In genomic region chr2:15641530-15641982, GRCh38 we compare ENCODE assay signal across 21 cellular contexts.
"Had no signal": no experiment of that assay in that cellular context is flagged by ENCODE, and none has a peak within 500 bp of the region (broad histone marks: within the 10 kb centered on the region; RNA-seq: fewer than 3 reads in every experiment).

No MANE protein-coding gene starts in this region.

- DNase-seq: colonic mucosa; effector CD8-positive, alpha-beta T cell; erythroblast; esophagus squamous epithelium; foreskin melanocyte; hypothalamus; naive thymus-derived CD8-positive, alpha-beta T cell; pancreas; stimulated activated CD4-positive, alpha-beta T cell treated with anti-CD3 and anti-CD28 coated beads, Interleukin-12 subunit alpha, Interleukin-12 subunit beta, amount 100 ng/mL, for 4 hours; stimulated activated CD4-positive, alpha-beta T cell treated with anti-CD3 and anti-CD28 coated beads, Interleukin-1b, Interleukin-23, amount 100 ng/mL, for 48 hours; stimulated activated CD4-positive, alpha-beta T cell treated with anti-CD3 and anti-CD28 coated beads, Interleukin-4, amount 100 ng/mL, for 24 hours; stimulated activated naive CD4-positive, alpha-beta T cell treated with Interleukin-2 at 50 U/mL for 16 hours; stomach had no signal

- H3K27me3 Mint-ChIP-seq: central memory CD8-positive, alpha-beta T cell; dendritic cell treated with granulocyte-macrophage colony-stimulating factor and Interleukin-4, amounts not matched to agents 40 ng/mL and 50 ng/mL, for 4 days; naive thymus-derived CD8-positive, alpha-beta T cell; type B pancreatic cell had no signal

- H3K4me3 ChIP-seq: colonic mucosa, esophagus squamous epithelium, pancreas, smooth muscle cell, stomach, thyroid gland had no signal

- H3K27ac ChIP-seq: colonic mucosa, esophagus squamous epithelium, neutrophil, pancreas, stomach had no signal

- H3K4me1 ChIP-seq: colonic mucosa, pancreas had no signal

- H3K9me3 ChIP-seq: colonic mucosa, esophagus squamous epithelium, neutrophil, pancreas, thyroid gland had no signal

- H3K27me3 ChIP-seq: colonic mucosa, esophagus squamous epithelium, neutrophil, pancreas, stomach, thyroid gland had no signal

- H3K36me3 ChIP-seq: colonic mucosa, esophagus squamous epithelium, pancreas, thyroid gland had no signal

- H3K4me1 Mint-ChIP-seq: central memory CD8-positive, alpha-beta T cell; stimulated activated effector memory CD8-positive, alpha-beta T cell treated with anti-CD3 and anti-CD28 coated beads, Interleukin-12 subunit alpha, Interleukin-12 subunit beta, amount 100 ng/mL, for 72 hours had no signal

- H3K27ac Mint-ChIP-seq: dendritic cell treated with granulocyte-macrophage colony-stimulating factor and Interleukin-4, amounts not matched to agents 40 ng/mL and 50 ng/mL, for 4 days; stimulated activated effector memory CD8-positive, alpha-beta T cell treated with anti-CD3 and anti-CD28 coated beads, Interleukin-12 subunit alpha, Interleukin-12 subunit beta, amount 100 ng/mL, for 72 hours had no signal

- ATAC-seq: naive thymus-derived CD8-positive, alpha-beta T cell; pancreas; sciatic nerve; stimulated activated effector memory CD8-positive, alpha-beta T cell treated with anti-CD3 and anti-CD28 coated beads, Interleukin-12 subunit alpha, Interleukin-12 subunit beta, amount 100 ng/mL, for 72 hours had no signal

- H3K4me3 Mint-ChIP-seq: central memory CD8-positive, alpha-beta T cell; dendritic cell treated with granulocyte-macrophage colony-stimulating factor and Interleukin-4, amounts not matched to agents 40 ng/mL and 50 ng/mL, for 4 days; naive thymus-derived CD8-positive, alpha-beta T cell; stimulated activated effector memory CD8-positive, alpha-beta T cell treated with anti-CD3 and anti-CD28 coated beads, Interleukin-12 subunit alpha, Interleukin-12 subunit beta, amount 100 ng/mL, for 72 hours; type B pancreatic cell had no signal
